ENCODE assay signal across 13 cellular contexts in genomic region chr2:201909348-201909747, GRCh38.
DNase-seq lines count a peak whose midpoint lies in the region; ATAC-seq, FAIRE-seq and TF ChIP-seq lines count a peak whose summit lies in the region.
"Had no signal": no experiment of that assay in that cellular context is flagged by ENCODE, and none has a peak within 500 bp of the region (broad histone marks: within the 10 kb centered on the region; RNA-seq: fewer than 3 reads in every experiment).

No MANE protein-coding gene starts in this region.

- TF ChIP-seq POLR2A in NB4 (IDR thresholded peaks at IDR 0.05; ENCODE audit: extremely low read depth, insufficient read length), result no peak

- H3K36me3 ChIP-seq in bronchial epithelial cell (ENCODE audit: control insufficient read depth, insufficient read depth, low read length), result no peaks in the 10 kb centered on the region

- H3K4me3 ChIP-seq in NB4 (ENCODE audit: low read depth, low read length), result peak overlapping the region; percentile 45
- H3K4me3 ChIP-seq in bronchial epithelial cell (ENCODE audit: low read depth, low read length), result no peak overlapping the region

- peak; percentile 9 for DNase-seq in Daoy (ENCODE audit: low read depth)
- no peak for DNase-seq in NB4 (ENCODE audit: low read depth)
- DNase-seq in bronchial epithelial cell (ENCODE audit: low read depth), result peak; percentile 43
- DNase-seq in non-pigmented ciliary epithelial cell (ENCODE audit: low read depth), result peak; percentile 93
- DNase-seq in GOT3 (lab: John Stamatoyannopoulos, UW), result no peak
- DNase-seq in GF-D8 (lab: John Stamatoyannopoulos, UW), result no peak
- DNase-seq in NCI-H2196 treated with DMSO at 0.1 percent for 48 hours (lab: John Stamatoyannopoulos, UW; ENCODE audit: unreplicated experiment), result no peak
- DNase-seq: DMS153; naive thymus-derived CD4-positive, alpha-beta T cell; NCI-H187; stimulated activated CD4-positive, alpha-beta T cell treated with anti-CD3 and anti-CD28 coated beads, Interleukin-12 subunit alpha, Interleukin-12 subunit beta, amount 100 ng/mL, for 4 hours; T-helper 9 cell had no signal

- ATAC-seq in HG02759 (IDR thresholded peaks at IDR 0.05; ENCODE audit: unreplicated experiment), result no peak
- ATAC-seq: naive thymus-derived CD4-positive, alpha-beta T cell had no signal

- no peaks in the 10 kb centered on the region for H3K27me3 ChIP-seq in bronchial epithelial cell (ENCODE audit: control insufficient read depth, insufficient read depth, low read length)

- no peak for FAIRE-seq in bronchial epithelial cell (lab: Jason Lieb, UNC)

- TF ChIP-seq CTCF in NB4 (IDR thresholded peaks at IDR 0.05; ENCODE audit: low read depth, low read length) (no peak), bronchial epithelial cell (IDR thresholded peaks at IDR 0.05; ENCODE audit: insufficient read depth, low read length, severe bottlenecking) (no peak)

Comparison
In these comparisons a context has a peak if more than half of its experiments do, and no peak if none do; other contexts are left out.
1. DNase-seq: peak in Daoy (single experiment), bronchial epithelial cell (single experiment) and non-pigmented ciliary epithelial cell (single experiment); none in NB4 (single experiment), GOT3 (single experiment), GF-D8 (single experiment) and NCI-H2196 treated with DMSO at 0.1 percent for 48 hours (single experiment).